32 cellular contexts compared by ENCODE assay signal in genomic region chr5:168262042-168262743, GRCh38. TPM values are rescaled to one million over a fixed set of nuclear protein-coding genes. Genes with fewer than 3 reads are reported as not detected.
"Had no signal": no experiment of that assay in that cellular context is flagged by ENCODE, and none has a peak within 500 bp of the region (broad histone marks: within the 10 kb centered on the region; RNA-seq: fewer than 3 reads in every experiment).

No MANE protein-coding gene starts in this region.

- ATAC-seq: activated CD8-positive, alpha-beta memory T cell treated with anti-CD3 and anti-CD28 coated beads, Interleukin-2, amount 10 ng/mL, durations not matched to agents 7 days and 5 days; activated naive CD8-positive, alpha-beta T cell treated with anti-CD3 and anti-CD28 coated beads, Interleukin-2, amount 50 U/mL, for 24 hours; PC-3; T-cell; T-helper 17 cell had no signal

- H3K4me3 Mint-ChIP-seq: activated B cell treated with CpG ODN at 0.5 μM for 24 hours; activated CD4-positive, alpha-beta memory T cell treated with anti-CD3 and anti-CD28 coated beads, Interleukin-2, amount 10 ng/mL, durations not matched to agents 7 days and 5 days; activated CD8-positive, alpha-beta memory T cell treated with anti-CD3 and anti-CD28 coated beads, Interleukin-2, amount 10 ng/mL, durations not matched to agents 7 days and 5 days; activated naive CD4-positive, alpha-beta T cell treated with anti-CD3 and anti-CD28 coated beads, Interleukin-2, amount 10 ng/mL, durations not matched to agents 7 days and 5 days; activated naive CD8-positive, alpha-beta T cell; activated naive CD8-positive, alpha-beta T cell treated with anti-CD3 and anti-CD28 coated beads, Interleukin-2, amount 50 U/mL, for 24 hours; T-cell; T-helper 17 cell had no signal

- H3K9me3 ChIP-seq: Peyer's patch, SJSA1, SK-N-SH had no signal

- H3K9ac ChIP-seq: KMS-11, SK-N-SH had no signal

- H3K4me3 ChIP-seq: Peyer's patch, SJSA1 had no signal

- H3K9me3 Mint-ChIP-seq: activated B cell treated with CpG ODN at 0.5 μM for 24 hours; activated CD4-positive, alpha-beta memory T cell treated with anti-CD3 and anti-CD28 coated beads, Interleukin-2, amount 10 ng/mL, durations not matched to agents 7 days and 5 days; activated naive CD4-positive, alpha-beta T cell treated with anti-CD3 and anti-CD28 coated beads, Interleukin-2, amount 10 ng/mL, durations not matched to agents 7 days and 5 days; activated naive CD8-positive, alpha-beta T cell treated with anti-CD3 and anti-CD28 coated beads, Interleukin-2, amount 50 U/mL, for 24 hours; T-cell had no signal

- H3K4me1 Mint-ChIP-seq: activated B cell treated with CpG ODN at 0.5 μM for 24 hours; activated CD4-positive, alpha-beta memory T cell treated with anti-CD3 and anti-CD28 coated beads, Interleukin-2, amount 10 ng/mL, durations not matched to agents 7 days and 5 days; activated CD8-positive, alpha-beta memory T cell treated with anti-CD3 and anti-CD28 coated beads, Interleukin-2, amount 10 ng/mL, durations not matched to agents 7 days and 5 days; activated naive CD4-positive, alpha-beta T cell treated with anti-CD3 and anti-CD28 coated beads, Interleukin-2, amount 10 ng/mL, durations not matched to agents 7 days and 5 days; activated naive CD8-positive, alpha-beta T cell treated with anti-CD3 and anti-CD28 coated beads, Interleukin-2, amount 50 U/mL, for 24 hours; T-cell had no signal

- DNase-seq: activated B cell treated with CpG ODN at 0.5 μM for 24 hours; activated CD4-positive, alpha-beta memory T cell treated with anti-CD3 and anti-CD28 coated beads, Interleukin-2, amount 10 ng/mL, durations not matched to agents 7 days and 5 days; activated CD4-positive, alpha-beta T cell treated with anti-CD3 and anti-CD28 coated beads for 48 hours; activated CD4-positive, CD25-positive, alpha-beta regulatory T cell treated with anti-CD3 and anti-CD28 coated beads, Interleukin-2, amount 50 U/mL, for 72 hours; activated CD8-positive, alpha-beta memory T cell treated with anti-CD3 and anti-CD28 coated beads for 24 hours; activated CD8-positive, alpha-beta memory T cell treated with anti-CD3 and anti-CD28 coated beads, Interleukin-2, amount 10 ng/mL, durations not matched to agents 7 days and 5 days; activated CD8-positive, alpha-beta memory T cell treated with anti-CD3 and anti-CD28 coated beads, Interleukin-2, amount 50 U/mL, for 48 hours; activated effector memory CD4-positive, alpha-beta T cell treated with Interleukin-2 at 50 U/mL for 16 hours; activated naive CD4-positive, alpha-beta T cell treated with anti-CD3 and anti-CD28 coated beads, Interleukin-2, amount 10 ng/mL, durations not matched to agents 7 days and 5 days; activated naive CD8-positive, alpha-beta T cell treated with anti-CD3 and anti-CD28 coated beads, Interleukin-2, amount 50 U/mL, for 24 hours; activated T-cell treated with anti-CD3 and anti-CD28 coated beads, Interleukin-2, amount 50 U/mL, for 48 hours; anterior cingulate cortex; brain microvascular endothelial cell; MM.1S; MV-4-11; NCI-H1092; NCI-H1436 treated with DMSO at 0.1 percent for 48 hours; NCI-H1694 treated with DMSO at 0.1 percent for 48 hours; NCI-H2029; NCI-H524 treated with DMSO at 0.1 percent for 48 hours; PC-3; Peyer's patch; RPMI8226; SHP77 treated with DMSO at 0.1 percent for 48 hours; SK-N-SH; T-cell; T-helper 17 cell; T-helper 9 cell had no signal

- H3K4me1 ChIP-seq: SJSA1 had no signal

- H3K27me3 ChIP-seq: brain microvascular endothelial cell, Peyer's patch, SJSA1 had no signal

- H3K36me3 Mint-ChIP-seq: activated CD8-positive, alpha-beta memory T cell treated with anti-CD3 and anti-CD28 coated beads, Interleukin-2, amount 10 ng/mL, durations not matched to agents 7 days and 5 days; activated naive CD4-positive, alpha-beta T cell treated with anti-CD3 and anti-CD28 coated beads, Interleukin-2, amount 10 ng/mL, durations not matched to agents 7 days and 5 days; activated naive CD8-positive, alpha-beta T cell; T-cell had no signal

- H3K36me3 ChIP-seq: brain microvascular endothelial cell, Peyer's patch had no signal

- H3K27ac ChIP-seq: brain microvascular endothelial cell, KMS-11, Peyer's patch, SJSA1, VCaP had no signal

- H3K27ac Mint-ChIP-seq: activated B cell treated with CpG ODN at 0.5 μM for 24 hours; activated CD4-positive, alpha-beta memory T cell treated with anti-CD3 and anti-CD28 coated beads, Interleukin-2, amount 10 ng/mL, durations not matched to agents 7 days and 5 days; activated CD8-positive, alpha-beta memory T cell treated with anti-CD3 and anti-CD28 coated beads, Interleukin-2, amount 10 ng/mL, durations not matched to agents 7 days and 5 days; activated naive CD4-positive, alpha-beta T cell treated with anti-CD3 and anti-CD28 coated beads, Interleukin-2, amount 10 ng/mL, durations not matched to agents 7 days and 5 days; activated naive CD8-positive, alpha-beta T cell; activated naive CD8-positive, alpha-beta T cell treated with anti-CD3 and anti-CD28 coated beads, Interleukin-2, amount 50 U/mL, for 24 hours; T-cell; T-helper 17 cell had no signal

- H3K27me3 Mint-ChIP-seq: activated CD4-positive, alpha-beta memory T cell treated with anti-CD3 and anti-CD28 coated beads, Interleukin-2, amount 10 ng/mL, durations not matched to agents 7 days and 5 days; activated CD8-positive, alpha-beta memory T cell treated with anti-CD3 and anti-CD28 coated beads, Interleukin-2, amount 10 ng/mL, durations not matched to agents 7 days and 5 days had no signal

RNA-seq across cellular contexts. Expression of gene WWC1, which starts 29.3 kb away (rescaled TPM):
- total RNA-seq: activated CD4-positive, alpha-beta memory T cell treated with anti-CD3 and anti-CD28 coated beads, Interleukin-2, amount 10 ng/mL, durations not matched to agents 7 days and 5 days had no signal
